Comparison of ENCODE assay signal across 9 cellular contexts in genomic region chr10:86648706-86649426, GRCh38. TPM values are rescaled to one million over a fixed set of nuclear protein-coding genes. Genes with fewer than 3 reads are reported as not detected.
A peak's percentile ranks its signal among the peaks of the same experiment; 100 is the strongest.
DNase-seq lines count a peak whose midpoint lies in the region; ATAC-seq, FAIRE-seq and TF ChIP-seq lines count a peak whose summit lies in the region.
"Had no signal": no experiment of that assay in that cellular context is flagged by ENCODE, and none has a peak within 500 bp of the region (broad histone marks: within the 10 kb centered on the region; RNA-seq: fewer than 3 reads in every experiment).

No MANE protein-coding gene starts in this region.

- no peaks in the 10 kb centered on the region for H3K79me2 ChIP-seq in GM23248 (ENCODE audit: insufficient read depth)

- no peaks in the 10 kb centered on the region for H3K36me3 ChIP-seq in GM23248 (ENCODE audit: low read depth)

- no peaks in the 10 kb centered on the region for H3K9me2 ChIP-seq in GM23248 (ENCODE audit: insufficient read depth)

- no peak for FAIRE-seq in GM12892 (lab: Jason Lieb, UNC)

- H3K9me3 ChIP-seq in GM23248 (ENCODE audit: low read depth), result no peaks in the 10 kb centered on the region

- no peak overlapping the region for H2AFZ ChIP-seq in GM23248

- H4K20me1 ChIP-seq in GM23248 (ENCODE audit: insufficient read depth), result no peaks in the 10 kb centered on the region

- H3K27ac ChIP-seq in GM23248, result no peak overlapping the region

- H3K9ac ChIP-seq in GM23248, result no peak overlapping the region

- no peak overlapping the region for H3K4me2 ChIP-seq in GM23248 (ENCODE audit: unreplicated experiment)

- no peaks in the 10 kb centered on the region for H3K27me3 ChIP-seq in GM23248 (replicated peaks; ENCODE audit: insufficient read depth)

- in situ Hi-C loops in GM23248 (cut with MboI), result no loop called here

- H3K4me3 ChIP-seq in GM23248, result no peak overlapping the region

- peak; percentile 93 for DNase-seq in GM23248
- peak; percentile 89 for DNase-seq in RPMI7951 (ENCODE audit: low read depth)
- no peak for DNase-seq in Right ventricle myocardium inferior (ENCODE audit: missing footprints)
- peak; percentile 46 for DNase-seq in smooth muscle cell of the brain vasculature (ENCODE audit: low read depth, low spot score)
- DNase-seq in GM12892 (ENCODE audit: insufficient read length), result no peak
- no peak for DNase-seq in activated CD4-positive, alpha-beta T cell treated with anti-CD3 and anti-CD28 coated beads, Interleukin-2, amount 50 U/mL, for 48 hours
- DNase-seq in NOMO-1 treated with DMSO at 0.1 percent for 48 hours (lab: John Stamatoyannopoulos, UW; ENCODE audit: unreplicated experiment), result no peak

- H3F3A ChIP-seq in GM23248 (ENCODE audit: insufficient read depth), result 0 out of 2 replicates have a peak, but pooled peaks cover 15% of the 10 kb centered on the region

- peaks cover 30% of the 10 kb centered on the region for H3K4me1 ChIP-seq in GM23248 (ENCODE audit: insufficient read depth)

- 52 to 55% methylated on average over 9 of the region's 9 CpGs for WGBS in GM23248 (ENCODE audit: low coverage in 1 of 2, low lambda C conversion rate in 2 of 2, missing lambda C conversion rate in 2 of 2), 2 experiments

- intact Hi-C loops in Right ventricle myocardium inferior (cut with DNase I), result no loop called here

- peak; percentile 67 for ATAC-seq in Right ventricle myocardium inferior
- no peak for ATAC-seq in GM19397 (IDR thresholded peaks at IDR 0.05; ENCODE audit: unreplicated experiment)

- TF ChIP-seq POLR2A in GM12892 (IDR thresholded peaks at IDR 0.05; ENCODE audit: low read depth, low read length), result no peak

RNA-seq across cellular contexts. Expression of gene OPN4, which starts 5.5 kb away (rescaled TPM):
- total RNA-seq in GM23248 (2014; rRNA removed; shearing (Covaris generic)), result not detected in 2 replicates
- not detected in 2 replicates for polyA plus RNA-seq in GM23248 (2016; fragmentation: Nextera tagmentation; extraction: Ambion mirVana)
- not detected in 2 replicates for total RNA-seq in RPMI7951 (2014; rRNA removed; shearing (Covaris generic))
- total RNA-seq in Right ventricle myocardium inferior, result 0.41 TPM
- not detected for polyA plus RNA-seq in GM12892 (2012; ENCODE audit: missing spikeins)
- total RNA-seq: activated CD8-positive, alpha-beta memory T cell treated with anti-CD3 and anti-CD28 coated beads for 36 hours had no signal

RNA-seq across cellular contexts. Expression of gene LDB3, which starts 19.4 kb away (rescaled TPM):
- total RNA-seq in GM23248 (2014; rRNA removed; shearing (Covaris generic)), result under 0.01 and 0.11 TPM in 2 replicates
- polyA plus RNA-seq in GM23248 (2016; fragmentation: Nextera tagmentation; extraction: Ambion mirVana), result 0.05 and 0.08 TPM in 2 replicates
- not detected in 2 replicates for total RNA-seq in RPMI7951 (2014; rRNA removed; shearing (Covaris generic))
- 1,478 TPM for total RNA-seq in Right ventricle myocardium inferior
- polyA plus RNA-seq in GM12892 (2012; ENCODE audit: missing spikeins), result 0.38 TPM

Comparison
In these comparisons a context has a peak if more than half of its experiments do, and no peak if none do; other contexts are left out.
1. DNase-seq: peak in GM23248 (single experiment), RPMI7951 (single experiment) and smooth muscle cell of the brain vasculature (single experiment); none in Right ventricle myocardium inferior (single experiment), GM12892 (single experiment), activated CD4-positive, alpha-beta T cell treated with anti-CD3 and anti-CD28 coated beads, Interleukin-2, amount 50 U/mL, for 48 hours (0 of 2) and NOMO-1 treated with DMSO at 0.1 percent for 48 hours (single experiment).
2. RNA of gene LDB3, which starts 19.4 kb away (total RNA-seq): 1,478 TPM in Right ventricle myocardium inferior (single experiment); under 0.01 to 0.11 TPM in GM23248 and not detected in RPMI7951; every median in the first group is over 1,000 times any median in the second.